Comparison of ENCODE assay signal across 1 cellular context in genomic region chr1:44076093-44076492, GRCh38.
A peak's percentile ranks its signal among the peaks of the same experiment; 100 is the strongest.
TF ChIP-seq lines count a peak whose summit lies in the region.

No MANE protein-coding gene starts in this region.

TF ChIP-seq in HEK293, 187 proteins besides CTCF, POLR2A, EP300 and RAD21 (continued from another document):
- no peak for TF ChIP-seq ZNF488 (tag by site-specific recombination; IDR thresholded peaks at IDR 0.05)
- TF ChIP-seq ZNF571 (tag by site-specific recombination; IDR thresholded peaks at IDR 0.05): no peak
- 0 out of 2 replicates have a peak, but pooled peaks have one; percentile 16 for TF ChIP-seq ZNF513 (tag by site-specific recombination; IDR thresholded peaks at IDR 0.05)
- no peak for TF ChIP-seq ZNF658 (tag by site-specific recombination; IDR thresholded peaks at IDR 0.05)
- TF ChIP-seq WT1 (tag by site-specific recombination; IDR thresholded peaks at IDR 0.05): peak; percentile 99
- no peak for TF ChIP-seq ZNF548 (tag by site-specific recombination; IDR thresholded peaks at IDR 0.05)
